ENCODE assay signal across 8 cellular contexts in the genomic region with DNA sequence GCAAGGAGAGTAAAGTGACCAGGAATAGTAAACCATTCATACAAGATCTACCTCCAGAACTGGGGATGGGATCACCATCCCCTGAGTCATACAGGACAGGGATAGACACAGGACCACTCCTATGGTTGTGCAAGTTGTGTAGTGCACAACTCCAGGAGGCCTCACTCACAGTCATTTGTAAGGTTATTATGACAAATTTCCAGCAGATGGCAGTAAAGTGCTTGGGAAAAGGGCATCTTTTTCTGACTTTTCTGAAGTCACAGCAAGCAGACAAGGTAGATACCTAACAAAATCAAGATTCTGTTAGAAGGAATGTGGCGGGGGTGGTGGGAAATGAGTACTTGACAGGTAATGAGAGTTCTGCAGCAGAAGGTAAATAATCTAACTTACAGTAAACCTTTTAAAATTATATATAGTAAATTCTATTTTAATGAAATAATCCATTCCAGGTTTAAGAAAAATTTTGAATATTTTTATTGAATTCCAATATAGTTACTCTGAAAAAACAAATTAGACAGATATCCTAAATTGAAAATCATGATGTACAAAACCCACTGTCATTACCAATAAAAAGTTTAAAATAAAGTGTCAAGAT. TPM values are rescaled to one million over a fixed set of nuclear protein-coding genes. Genes with fewer than 3 reads are reported as not detected.
DNase-seq lines count a peak whose midpoint lies in the region; ATAC-seq and TF ChIP-seq lines count a peak whose summit lies in the region.

No MANE protein-coding gene starts in this region.

- H3K14ac ChIP-seq in H9 (ENCODE audit: insufficient read depth, low read length): no peak overlapping the region

- no peaks in the 10 kb centered on the region for H3K9me3 ChIP-seq in H9 (ENCODE audit: control insufficient read depth, low read depth, low read length)
- H3K9me3 ChIP-seq in WERI-Rb-1 (ENCODE audit: severe bottlenecking): no peaks in the 10 kb centered on the region
- H3K9me3 ChIP-seq in neural cell (ENCODE audit: low read length): no peaks in the 10 kb centered on the region

- no peak overlapping the region for H3K4ac ChIP-seq in H9 (ENCODE audit: low read depth, low read length)

- no peak overlapping the region for H3K4me3 Mint-ChIP-seq in H9

- H3K9me3 Mint-ChIP-seq in H9: no peaks in the 10 kb centered on the region

- H4K5ac ChIP-seq in H9 (ENCODE audit: insufficient read length, low read depth, low read length): no peak overlapping the region

- no peak overlapping the region for H4K91ac ChIP-seq in H9 (ENCODE audit: insufficient read length, low read depth, low read length)

- no peak overlapping the region for H2AK5ac ChIP-seq in H9 (ENCODE audit: insufficient read length, low read length)

- no peaks in the 10 kb centered on the region for H3K4me1 ChIP-seq in H9 (ENCODE audit: insufficient read depth, low read length)

- no peak overlapping the region for H3T11ph ChIP-seq in H9 (ENCODE audit: low read length)

- no peak overlapping the region for H2BK120ac ChIP-seq in H9 (ENCODE audit: low read depth, low read length, poor library complexity, severe bottlenecking)

- no peaks in the 10 kb centered on the region for H3K9me2 ChIP-seq in neural cell (ENCODE audit: insufficient read depth, low read length)

- H3K4me1 Mint-ChIP-seq in H9: peaks cover 12 to 19% of the 10 kb centered on the region in 2 experiments

- H3K79me2 ChIP-seq in H9 (ENCODE audit: insufficient read depth, low read length) (no peaks in the 10 kb centered on the region), neural cell (replicated peaks; ENCODE audit: insufficient read depth, low read length) (no peaks in the 10 kb centered on the region)

- H3K18ac ChIP-seq in H9 (ENCODE audit: insufficient read length, low read depth, low read length): no peak overlapping the region

- DNase-seq in activated T-cell treated with anti-CD3 and anti-CD28 coated beads for 4 hours: peak; percentile 19
- DNase-seq in activated T-cell treated with anti-CD3 and anti-CD28 coated beads, Interleukin-2, amount 50 U/mL, for 1 hour: no peak
- no peak for DNase-seq in H9
- DNase-seq in NCI-H1417 (lab: John Stamatoyannopoulos, UW): peak; percentile 62 to 87 (median 72)
- DNase-seq in WERI-Rb-1: peak; percentile 27
- peak; percentile 79 for DNase-seq in fibroblast of peridontal ligament (ENCODE audit: extremely low read depth)

- no peak overlapping the region for H3K27ac ChIP-seq in H9 (ENCODE audit: insufficient read length, low read depth, low read length)
- H3K27ac ChIP-seq in WERI-Rb-1: no peak overlapping the region
- no peak overlapping the region for H3K27ac ChIP-seq in neural cell (ENCODE audit: low read length)

- ATAC-seq in HG02885 (IDR thresholded peaks at IDR 0.05; ENCODE audit: poor library complexity, unreplicated experiment): no peak

- TF ChIP-seq RAD21 in neural cell (conservative IDR thresholded peaks at IDR 0.05): peak; percentile 93

- peak; percentile 79 for TF ChIP-seq CTCF in H9 (conservative IDR thresholded peaks at IDR 0.05)
- TF ChIP-seq CTCF in WERI-Rb-1 (IDR thresholded peaks at IDR 0.05; ENCODE audit: low read depth, low read length): peak; percentile 55
- peak; percentile 87 for TF ChIP-seq CTCF in neural cell (IDR thresholded peaks at IDR 0.05; ENCODE audit: poor library complexity, severe bottlenecking)

- TF ChIP-seq EP300 in neural cell (conservative IDR thresholded peaks at IDR 0.05; ENCODE audit: poor library complexity, severe bottlenecking): no peak

- no peaks in the 10 kb centered on the region for H3F3A ChIP-seq in neural cell (ENCODE audit: insufficient read depth, low read length, poor library complexity, severe bottlenecking)

- no peak overlapping the region for H2BK12ac ChIP-seq in H9 (ENCODE audit: insufficient read length, low read depth, low read length)

- H3K36me3 ChIP-seq in WERI-Rb-1: peaks cover 43% of the 10 kb centered on the region
- no peaks in the 10 kb centered on the region for H3K36me3 ChIP-seq in neural cell (ENCODE audit: insufficient read depth, low read length)

- no peak overlapping the region for H2AFZ ChIP-seq in H9 (ENCODE audit: low read length)
- H2AFZ ChIP-seq in neural cell (ENCODE audit: low read depth, low read length): no peak overlapping the region

- H4K20me1 ChIP-seq in H9 (ENCODE audit: control insufficient read depth, insufficient read depth, insufficient read length) (no peaks in the 10 kb centered on the region), neural cell (ENCODE audit: insufficient read depth) (no peaks in the 10 kb centered on the region)

- no peaks in the 10 kb centered on the region for H3K27me3 ChIP-seq in H9 (ENCODE audit: insufficient read depth, low read length)
- no peaks in the 10 kb centered on the region for H3K27me3 ChIP-seq in WERI-Rb-1 (ENCODE audit: insufficient read depth, low read depth, severe bottlenecking)
- H3K27me3 ChIP-seq in neural cell (ENCODE audit: insufficient read depth, low read depth, low read length): no peaks in the 10 kb centered on the region

- no CpG with 5 or more reads among the region's 1 CpG for WGBS in H9 (ENCODE audit: extremely low coverage, insufficient read length, low lambda C conversion rate)

- no peaks in the 10 kb centered on the region for H3K23me2 ChIP-seq in H9 (ENCODE audit: insufficient read length, low read depth, low read length, poor library complexity, severe bottlenecking)

- H3K56ac ChIP-seq in H9 (ENCODE audit: insufficient read length, low read depth, low read length): no peak overlapping the region

- no peak overlapping the region for H2BK20ac ChIP-seq in H9 (ENCODE audit: low read depth, low read length, poor library complexity, severe bottlenecking)

- H3K27ac Mint-ChIP-seq in H9: no peak overlapping the region

- H3K4me3 ChIP-seq in WERI-Rb-1 (ENCODE audit: low read depth, low read length) (no peak overlapping the region), neural cell (ENCODE audit: low read length) (no peak overlapping the region)

- H3K4me2 ChIP-seq in H9 (ENCODE audit: insufficient read depth, insufficient read length, low read length) (no peak overlapping the region), neural cell (ENCODE audit: low read length) (no peak overlapping the region)

- no peak overlapping the region for H2BK15ac ChIP-seq in H9 (ENCODE audit: low read depth, low read length)

- no peaks in the 10 kb centered on the region for H3K79me1 ChIP-seq in H9 (ENCODE audit: insufficient read depth, low read depth, low read length, poor library complexity, severe bottlenecking)

- H3K36me3 Mint-ChIP-seq in H9 (ENCODE audit: insufficient read depth in 1 of 3, low read depth in 3 of 3): peaks cover 0 to 5% (median 3%) of the 10 kb centered on the region in 3 experiments; a peak in 3 of 7 replicates

- H2BK5ac ChIP-seq in H9 (ENCODE audit: insufficient read length, low read length): no peak overlapping the region

- no peak overlapping the region for H4K8ac ChIP-seq in H9 (replicated peaks; ENCODE audit: insufficient read length, low read depth, low read length)

- no peak overlapping the region for H3K23ac ChIP-seq in H9 (ENCODE audit: insufficient read length, low read depth, low read length)

- H3K9ac ChIP-seq in H9 (ENCODE audit: extremely low read depth, insufficient read length, low read length) (no peak overlapping the region), neural cell (ENCODE audit: low read length) (no peak overlapping the region)

- no peaks in the 10 kb centered on the region for H3K27me3 Mint-ChIP-seq in H9 (ENCODE audit: low read depth)

TF ChIP-seq in neural cell, 6 proteins besides CTCF, POLR2A, EP300 and RAD21:
- no peak for TF ChIP-seq EZH2 (IDR thresholded peaks at IDR 0.05; ENCODE audit: borderline replicate concordance, insufficient read depth, low read length, poor library complexity, severe bottlenecking)
- no peak for TF ChIP-seq MXI1 (conservative IDR thresholded peaks at IDR 0.05; ENCODE audit: poor library complexity, severe bottlenecking)
- no peak for TF ChIP-seq POLR2AphosphoS5 (IDR thresholded peaks at IDR 0.05)
- TF ChIP-seq SMC3 (conservative IDR thresholded peaks at IDR 0.05; ENCODE audit: poor library complexity): peak; percentile 95

RNA-seq across cellular contexts. Expression of a gene that starts 16.7 kb away (rescaled TPM):
- 2.9 TPM in 2 replicates for total RNA-seq in H9 (2021)
- 7.1 and 8.8 TPM in 2 replicates for polyA plus RNA-seq in neural cell
- polyA minus RNA-seq in neural cell: 25.1 and 30.8 TPM in 2 replicates

RNA-seq across cellular contexts. Expression of a gene that starts 42.1 kb away (rescaled TPM):
- 790 and 802 TPM in 2 replicates for total RNA-seq in H9 (2021)
- 1,053 and 1,061 TPM in 2 replicates for polyA plus RNA-seq in neural cell
- polyA minus RNA-seq in neural cell: 1,004 and 1,065 TPM in 2 replicates

RNA-seq across cellular contexts. Expression of a gene that starts 42.6 kb away (rescaled TPM):
- 21.8 and 22.4 TPM in 2 replicates for total RNA-seq in H9 (2021)
- polyA plus RNA-seq in neural cell: 12.9 and 13.1 TPM in 2 replicates
- polyA minus RNA-seq in neural cell: 24.3 and 38.8 TPM in 2 replicates

Comparison
In these comparisons a context has a peak if more than half of its experiments do, and no peak if none do; other contexts are left out.
1. DNase-seq: peak in activated T-cell treated with anti-CD3 and anti-CD28 coated beads for 4 hours (single experiment), NCI-H1417 (3 of 3), WERI-Rb-1 (single experiment) and fibroblast of peridontal ligament (single experiment); none in activated T-cell treated with anti-CD3 and anti-CD28 coated beads, Interleukin-2, amount 50 U/mL, for 1 hour (single experiment) and H9 (single experiment).
2. Peak in every context shown above with its lines, with median percentiles within 50 percentile points of each other: CTCF ChIP-seq.